In genomic region chr7:52285689-52286088, GRCh38 we compare ENCODE assay signal across 18 cellular contexts.
DNase-seq lines count a peak whose midpoint lies in the region; ATAC-seq and TF ChIP-seq lines count a peak whose summit lies in the region.
"Had no signal": no experiment of that assay in that cellular context is flagged by ENCODE, and none has a peak within 500 bp of the region (broad histone marks: within the 10 kb centered on the region; RNA-seq: fewer than 3 reads in every experiment).

No MANE protein-coding gene starts in this region.

- ATAC-seq in right lobe of liver (peak; percentile 18 to 62 (median 48)), HG02642 (IDR thresholded peaks at IDR 0.05; ENCODE audit: poor library complexity, unreplicated experiment) (no peak)
- no peak for ATAC-seq in activated CD4-positive, alpha-beta T cell treated with anti-CD3 and anti-CD28 coated beads for 36 hours
- ATAC-seq: A549, GM12878 had no signal

- H3K9me2 ChIP-seq in OCI-LY1 (ENCODE audit: low read depth, low read length) = no peaks in the 10 kb centered on the region

- no peak overlapping the region; the same call in 1 of the 2 replicates for H3K4me2 ChIP-seq in OCI-LY1 (ENCODE audit: low read length)
- H3K4me2 ChIP-seq: A549 had no signal

- H2AFZ ChIP-seq in OCI-LY1 (ENCODE audit: low read length) = peak overlapping the region; percentile 96

- H3K4me3 ChIP-seq in OCI-LY1 (ENCODE audit: low read depth, low read length, poor library complexity, severe bottlenecking) (no peak overlapping the region), right lobe of liver (no peak overlapping the region)
- H3K4me3 ChIP-seq: A549, GM12878, HAP-1 had no signal

- DNase-seq in DMS53 (lab: John Stamatoyannopoulos, UW) = peak; percentile 19
- DNase-seq in DMS53 treated with DMSO at 0.1 percent for 48 hours (lab: John Stamatoyannopoulos, UW; ENCODE audit: unreplicated experiment) = no peak
- DNase-seq in right lobe of liver = no peak
- no peak for DNase-seq in activated CD4-positive, alpha-beta T cell treated with anti-CD3 and anti-CD28 coated beads for 36 hours
- DNase-seq in G401 (ENCODE audit: low spot score) = no peak
- DNase-seq: AML-193; Caco-2; CD4-positive, alpha-beta T cell; DMS79 treated with DMSO at 0.1 percent for 48 hours; IMR-90 had no signal

- H3K9ac ChIP-seq in OCI-LY1 (ENCODE audit: low read length) = no peak overlapping the region; the same call in 1 of the 2 replicates

- H3K4me3 Mint-ChIP-seq in activated CD4-positive, alpha-beta T cell treated with anti-CD3 and anti-CD28 coated beads for 36 hours = no peak overlapping the region
- H3K4me3 Mint-ChIP-seq: CD4-positive, alpha-beta T cell had no signal

- H3K4me1 Mint-ChIP-seq in activated CD4-positive, alpha-beta T cell treated with anti-CD3 and anti-CD28 coated beads for 36 hours = peaks cover 2% of the 10 kb centered on the region

- H3K9me3 ChIP-seq in OCI-LY1 (ENCODE audit: low read length) (peaks cover 12% of the 10 kb centered on the region; the same call in 1 of the 2 replicates), right lobe of liver (no peaks in the 10 kb centered on the region)
- H3K9me3 ChIP-seq: A549, Caco-2 had no signal

- H3K79me2 ChIP-seq in OCI-LY1 (ENCODE audit: insufficient read depth, low read length) = no peaks in the 10 kb centered on the region

- no peaks in the 10 kb centered on the region for H4K20me1 ChIP-seq in OCI-LY1 (ENCODE audit: insufficient read depth, low read length)

- H3K9me3 Mint-ChIP-seq in activated CD4-positive, alpha-beta T cell treated with anti-CD3 and anti-CD28 coated beads for 36 hours (ENCODE audit: low read depth) = peaks cover 2% of the 10 kb centered on the region

- H3K36me3 ChIP-seq in OCI-LY1 (ENCODE audit: insufficient read depth, low read length) (no peaks in the 10 kb centered on the region), right lobe of liver (no peaks in the 10 kb centered on the region)
- H3K36me3 ChIP-seq: HAP-1 had no signal

- no peaks in the 10 kb centered on the region for H3K27me3 ChIP-seq in OCI-LY1 (ENCODE audit: insufficient read depth, low read length)
- no peaks in the 10 kb centered on the region for H3K27me3 ChIP-seq in right lobe of liver

- CTCF ChIA-PET in activated CD4-positive, alpha-beta T cell treated with anti-CD3 and anti-CD28 coated beads for 36 hours (lab: Charles Lee) = no interaction called here

- no peak for TF ChIP-seq POLR2A in right lobe of liver (IDR thresholded peaks at IDR 0.05)

- in situ Hi-C loops in G401 (cut with HindIII; ENCODE audit: low sequenced_read_pairs) = no loop called here

- H3K27ac Mint-ChIP-seq in activated CD4-positive, alpha-beta T cell treated with anti-CD3 and anti-CD28 coated beads for 36 hours = no peak overlapping the region
- H3K27ac Mint-ChIP-seq: CD4-positive, alpha-beta T cell had no signal

- POLR2A ChIA-PET in activated CD4-positive, alpha-beta T cell treated with anti-CD3 and anti-CD28 coated beads for 36 hours (lab: Charles Lee) = no interaction called here

- H3K4me1 ChIP-seq in OCI-LY1 (ENCODE audit: insufficient read depth, low read length, severe bottlenecking) (peaks cover 56% of the 10 kb centered on the region), right lobe of liver (no peaks in the 10 kb centered on the region)
- H3K4me1 ChIP-seq: A549, Caco-2, HAP-1 had no signal

- no peaks in the 10 kb centered on the region for H3K36me3 Mint-ChIP-seq in activated CD4-positive, alpha-beta T cell treated with anti-CD3 and anti-CD28 coated beads for 36 hours (ENCODE audit: low read depth)

- intact Hi-C loops in right lobe of liver (cut with DNase I) = no loop called here
- intact Hi-C loops in activated CD4-positive, alpha-beta T cell treated with anti-CD3 and anti-CD28 coated beads for 36 hours (cut with DNase I, micrococcal nuclease) = no loop called here

- peak overlapping the region; percentile 37 for H3K27ac ChIP-seq in OCI-LY1 (ENCODE audit: low read depth, low read length, poor library complexity, severe bottlenecking)
- no peak overlapping the region for H3K27ac ChIP-seq in right lobe of liver
- H3K27ac ChIP-seq: 22Rv1, A549, C4-2B, HL-60 had no signal

- H3F3A ChIP-seq in OCI-LY1 (ENCODE audit: insufficient read depth, low read length) = no peaks in the 10 kb centered on the region

- no peaks in the 10 kb centered on the region for H3K27me3 Mint-ChIP-seq in activated CD4-positive, alpha-beta T cell treated with anti-CD3 and anti-CD28 coated beads for 36 hours
- H3K27me3 Mint-ChIP-seq: CD4-positive, alpha-beta T cell had no signal

- 37% methylated on average over 2 of the region's 2 CpGs for WGBS in right lobe of liver (ENCODE audit: insufficient coverage, low coverage, low lambda C conversion rate, missing lambda C conversion rate)

- TF ChIP-seq CTCF in OCI-LY1 (IDR thresholded peaks at IDR 0.05; ENCODE audit: low read length) (no peak), right lobe of liver (IDR thresholded peaks at IDR 0.05) (no peak)

Comparison
In these comparisons a context has a peak if more than half of its experiments do, and no peak if none do; other contexts are left out.
1. ATAC-seq: peak in right lobe of liver (4 of 4); none in activated CD4-positive, alpha-beta T cell treated with anti-CD3 and anti-CD28 coated beads for 36 hours (single experiment) and HG02642 (single experiment).